ENCODE assay signal across 15 cellular contexts in the genomic region with DNA sequence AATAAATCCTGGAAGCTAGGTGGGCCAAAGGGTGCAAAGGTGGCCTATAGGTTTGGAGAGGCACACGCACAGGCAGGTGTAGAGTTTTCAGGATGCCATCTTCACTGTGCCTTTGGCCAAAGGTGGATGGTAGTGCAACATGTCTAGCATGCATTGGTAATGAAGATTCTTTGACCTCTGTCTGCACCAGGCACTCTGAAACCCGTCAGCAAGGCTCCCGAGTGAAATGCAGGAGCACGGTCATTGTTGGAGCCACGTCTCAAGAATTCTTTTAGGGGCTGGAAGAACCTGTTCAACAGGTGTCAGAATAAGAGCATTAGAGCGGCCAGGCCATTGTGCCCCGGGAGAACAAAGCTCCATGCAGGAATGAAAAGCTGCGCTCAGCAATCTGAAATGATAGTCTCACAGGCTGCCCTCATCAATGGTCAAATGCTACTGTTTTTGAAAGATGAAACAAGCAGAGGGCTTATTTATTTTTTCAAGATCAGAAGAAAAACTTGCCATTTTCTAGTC. TPM values are rescaled to one million over a fixed set of nuclear protein-coding genes. Genes with fewer than 3 reads are reported as not detected.
DNase-seq lines count a peak whose midpoint lies in the region; FAIRE-seq and TF ChIP-seq lines count a peak whose summit lies in the region.
"Had no signal": no experiment of that assay in that cellular context is flagged by ENCODE, and none has a peak within 500 bp of the region (broad histone marks: within the 10 kb centered on the region; RNA-seq: fewer than 3 reads in every experiment).

No MANE protein-coding gene starts in this region.

- WGBS in stomach, 5 donors: 29 to 76% (median 57%) methylated on average over 8 of the region's 8 CpGs

- H3K27ac ChIP-seq in VCaP (peak overlapping the region; percentile 60), kidney (ENCODE audit: low read depth in 2 of 2, low read length in 2 of 2) (no peak overlapping the region), stomach (peak overlapping the region in 1 of 5 donors; percentile 32)
- H3K27ac ChIP-seq: C4-2B had no signal

- H3K4me3 ChIP-seq in kidney (ENCODE audit: low read length in 2 of 2) (no peak overlapping the region), stomach (no peak overlapping the region)
- H3K4me3 ChIP-seq: HAP-1 had no signal

- TF ChIP-seq CTCF in VCaP (conservative IDR thresholded peaks at IDR 0.05) (no peak), kidney (IDR thresholded peaks at IDR 0.05; ENCODE audit: borderline replicate concordance, extremely low read depth, insufficient read depth) (no peak), stomach (IDR thresholded peaks at IDR 0.05) (no peak)

- no peaks in the 10 kb centered on the region for H3K27me3 ChIP-seq in stomach

- H3K36me3 ChIP-seq in kidney (ENCODE audit: control insufficient read depth in 1 of 2, insufficient read depth in 2 of 2, low read length in 2 of 2) (peaks cover 12 to 37% of the 10 kb centered on the region in 2 donors), stomach (peaks cover 0 to 42% (median 25%) of the 10 kb centered on the region in 4 donors)
- H3K36me3 ChIP-seq: HAP-1 had no signal

- FAIRE-seq in kidney (lab: Jason Lieb, UNC): no peak
- FAIRE-seq in H54 (lab: Jason Lieb, UNC): no peak

- no peak overlapping the region for H3K9ac ChIP-seq in kidney (ENCODE audit: low read length in 2 of 2)

- intact Hi-C loops in kidney (cut with DNase I): no loop called here
- intact Hi-C loops in stomach (cut with DNase I; ENCODE audit: low total_unique reads): no loop called here

- TF ChIP-seq POLR2A in stomach (IDR thresholded peaks at IDR 0.05) (no peak), H54 (IDR thresholded peaks at IDR 0.05; ENCODE audit: low read depth, low read length) (no peak)

- TF ChIP-seq EP300 in stomach (IDR thresholded peaks at IDR 0.05): no peak

- peak in 2 of 3 experiments; percentile 32 to 69 for DNase-seq in NCI-H1417 (lab: John Stamatoyannopoulos, UW)
- DNase-seq in NCI-H1417 treated with DMSO at 0.1 percent for 48 hours (lab: John Stamatoyannopoulos, UW): no peak
- peak; percentile 70 for DNase-seq in kidney
- DNase-seq in stomach: peak; percentile 60
- DNase-seq in T-helper 9 cell: no peak
- DNase-seq in H54 (ENCODE audit: insufficient read length, low spot score): no peak
- DNase-seq in activated CD4-positive, alpha-beta T cell treated with anti-CD3 and anti-CD28 coated beads for 4 hours: no peak
- DNase-seq: activated CD4-positive, alpha-beta T cell treated with anti-CD3 and anti-CD28 coated beads, Interleukin-2, amount 10 ng/mL, durations not matched to agents 7 days and 5 days; activated naive CD8-positive, alpha-beta T cell treated with anti-CD3 and anti-CD28 coated beads for 36 hours; NCI-H1105 treated with DMSO at 0.1 percent for 48 hours; NCI-H2227 treated with DMSO at 0.1 percent for 48 hours; SHP77 treated with DMSO at 0.1 percent for 48 hours had no signal

- H3K4me1 ChIP-seq in kidney (ENCODE audit: control insufficient read depth in 1 of 2, insufficient read depth in 1 of 2, low read depth in 1 of 2, low read length in 2 of 2) (peaks cover 0 to 2% of the 10 kb centered on the region in 2 donors), stomach (peaks cover 0 to 5% (median 2%) of the 10 kb centered on the region in 4 donors)
- H3K4me1 ChIP-seq: HAP-1 had no signal

- H3K9me3 ChIP-seq in kidney (ENCODE audit: control insufficient read depth in 1 of 2, low read length in 2 of 2) (no peaks in the 10 kb centered on the region), stomach (no peaks in the 10 kb centered on the region)

RNA-seq across cellular contexts. Expression of a gene that starts 40.2 kb away (rescaled TPM):
- total RNA-seq in kidney: 83.6 TPM
- 6.0 TPM for polyA plus RNA-seq in kidney (ENCODE audit: insufficient read depth, low read depth, low replicate concordance)
- 100 to 1,000 TPM in 1 of 5 donors, 10 to 100 TPM in 4; 47.8 to 104 (median 68.1) TPM for total RNA-seq in stomach
- polyA plus RNA-seq in stomach: 1 to 10 TPM; 6.1 to 6.8 (median 6.5) TPM

Comparison
In these comparisons a context has a peak if more than half of its experiments do, and no peak if none do; other contexts are left out.
1. DNase-seq: peak in NCI-H1417 (2 of 3), kidney (single experiment) and stomach (single experiment); none in NCI-H1417 treated with DMSO at 0.1 percent for 48 hours (single experiment), T-helper 9 cell (single experiment), H54 (single experiment) and activated CD4-positive, alpha-beta T cell treated with anti-CD3 and anti-CD28 coated beads for 4 hours (0 of 2).